Comparison of ENCODE assay signal across 24 cellular contexts in the genomic region with DNA sequence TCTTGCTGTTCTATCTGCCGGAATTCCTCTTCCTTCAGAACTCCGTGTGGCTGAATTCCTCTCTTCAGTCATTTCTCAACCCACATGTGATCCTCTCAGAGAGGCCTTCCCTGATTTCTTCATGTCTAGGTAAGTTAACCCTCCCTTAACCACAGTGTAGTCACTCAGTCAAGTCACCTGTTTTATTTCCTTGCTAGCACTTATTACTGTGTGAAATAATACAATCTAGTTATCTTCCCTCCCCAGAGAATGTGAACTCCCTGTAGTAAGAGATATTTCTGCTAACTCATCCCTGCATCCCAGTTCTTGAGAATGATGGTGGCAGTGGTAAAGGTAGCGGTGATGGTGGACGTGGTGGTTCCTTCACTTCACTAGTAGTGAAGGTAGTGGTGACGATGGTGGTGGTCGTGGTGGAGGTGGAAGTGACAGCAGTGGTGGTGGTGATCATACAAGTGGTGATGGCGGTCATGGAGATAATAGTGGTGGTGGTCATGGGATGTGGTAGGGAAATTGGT. TPM values are rescaled to one million over a fixed set of nuclear protein-coding genes. Genes with fewer than 3 reads are reported as not detected.
"Had no signal": no experiment of that assay in that cellular context is flagged by ENCODE, and none has a peak within 500 bp of the region (broad histone marks: within the 10 kb centered on the region; RNA-seq: fewer than 3 reads in every experiment).

No MANE protein-coding gene starts in this region.

- H3K27me3 Mint-ChIP-seq: activated CD4-positive, alpha-beta T cell treated with anti-CD3 and anti-CD28 coated beads, Interleukin-2, amount 10 ng/mL, durations not matched to agents 24 days and 14 days; T-helper 17 cell had no signal

- H3K9me3 Mint-ChIP-seq: activated naive CD8-positive, alpha-beta T cell treated with anti-CD3 and anti-CD28 coated beads, Interleukin-2, amount 50 U/mL, for 24 hours; activated T-cell treated with anti-CD3 and anti-CD28 coated beads, Interleukin-2, amount 50 U/mL, for 24 hours had no signal

- H3K36me3 Mint-ChIP-seq: activated CD8-positive, alpha-beta memory T cell treated with anti-CD3 and anti-CD28 coated beads, Interleukin-2, amount 10 ng/mL, durations not matched to agents 7 days and 5 days; activated naive CD4-positive, alpha-beta T cell treated with anti-CD3 and anti-CD28 coated beads, Interleukin-2, amount 50 U/mL, for 72 hours; WTC11 had no signal

- ATAC-seq: activated CD8-positive, alpha-beta memory T cell treated with anti-CD3 and anti-CD28 coated beads, Interleukin-2, amount 10 ng/mL, durations not matched to agents 7 days and 5 days; activated naive CD4-positive, alpha-beta T cell treated with anti-CD3 and anti-CD28 coated beads, Interleukin-2, amount 50 U/mL, for 72 hours; activated naive CD8-positive, alpha-beta T cell treated with anti-CD3 and anti-CD28 coated beads, Interleukin-2, amount 50 U/mL, for 24 hours; T-helper 17 cell; WTC11 had no signal

- H3K27ac Mint-ChIP-seq: activated CD4-positive, alpha-beta T cell treated with anti-CD3 and anti-CD28 coated beads, Interleukin-2, amount 10 ng/mL, durations not matched to agents 24 days and 14 days; activated CD8-positive, alpha-beta memory T cell treated with anti-CD3 and anti-CD28 coated beads, Interleukin-2, amount 10 ng/mL, durations not matched to agents 7 days and 5 days; activated naive CD4-positive, alpha-beta T cell treated with anti-CD3 and anti-CD28 coated beads, Interleukin-2, amount 50 U/mL, for 72 hours; activated naive CD8-positive, alpha-beta T cell treated with anti-CD3 and anti-CD28 coated beads, Interleukin-2, amount 50 U/mL, for 24 hours; activated T-cell treated with anti-CD3 and anti-CD28 coated beads, Interleukin-2, amount 50 U/mL, for 24 hours; T-helper 17 cell; WTC11 had no signal

- H3K36me3 ChIP-seq: brain microvascular endothelial cell, cardiac muscle cell, Peyer's patch had no signal

- H3K27ac ChIP-seq: brain microvascular endothelial cell, cardiac muscle cell, Peyer's patch, RWPE1 had no signal

- H3K27me3 ChIP-seq: brain microvascular endothelial cell, cardiac muscle cell, Peyer's patch had no signal

- DNase-seq: activated CD4-positive, alpha-beta T cell treated with anti-CD3 and anti-CD28 coated beads, Interleukin-2, amount 10 ng/mL, durations not matched to agents 24 days and 14 days; activated CD4-positive, alpha-beta T cell treated with anti-CD3 and anti-CD28 coated beads, Interleukin-2, amount 50 U/mL, for 48 hours; activated CD4-positive, CD25-positive, alpha-beta regulatory T cell treated with anti-CD3 and anti-CD28 coated beads, Interleukin-2, amount 50 U/mL, for 72 hours; activated CD8-positive, alpha-beta memory T cell treated with anti-CD3 and anti-CD28 coated beads, Interleukin-2, amount 10 ng/mL, durations not matched to agents 7 days and 5 days; activated effector memory CD4-positive, alpha-beta T cell treated with anti-CD3 and anti-CD28 coated beads, Interleukin-2, amount 50 U/mL, for 16 hours; activated naive CD4-positive, alpha-beta T cell treated with Interleukin-2 at 50 U/mL for 16 hours; activated naive CD8-positive, alpha-beta T cell treated with anti-CD3 and anti-CD28 coated beads, Interleukin-2, amount 50 U/mL, for 24 hours; activated T-cell treated with anti-CD3 and anti-CD28 coated beads, Interleukin-2, amount 50 U/mL, for 24 hours; amygdala; NCI-H1105 treated with DMSO at 0.1 percent for 48 hours; NCI-H1436 treated with DMSO at 0.1 percent for 48 hours; NCI-H187; NCI-H2081 treated with DMSO at 0.1 percent for 48 hours; NCI-H446; Peyer's patch; Right ventricle myocardium superior; T-helper 17 cell; T-helper 9 cell had no signal

- H3K4me3 Mint-ChIP-seq: activated CD4-positive, alpha-beta T cell treated with anti-CD3 and anti-CD28 coated beads, Interleukin-2, amount 10 ng/mL, durations not matched to agents 24 days and 14 days; activated CD8-positive, alpha-beta memory T cell treated with anti-CD3 and anti-CD28 coated beads, Interleukin-2, amount 10 ng/mL, durations not matched to agents 7 days and 5 days; activated naive CD8-positive, alpha-beta T cell treated with anti-CD3 and anti-CD28 coated beads, Interleukin-2, amount 50 U/mL, for 24 hours; activated T-cell treated with anti-CD3 and anti-CD28 coated beads, Interleukin-2, amount 50 U/mL, for 24 hours; T-helper 17 cell; WTC11 had no signal

- H3K9me3 ChIP-seq: Peyer's patch had no signal

- H3K4me1 Mint-ChIP-seq: activated CD4-positive, alpha-beta T cell treated with anti-CD3 and anti-CD28 coated beads, Interleukin-2, amount 10 ng/mL, durations not matched to agents 24 days and 14 days; activated CD8-positive, alpha-beta memory T cell treated with anti-CD3 and anti-CD28 coated beads, Interleukin-2, amount 10 ng/mL, durations not matched to agents 7 days and 5 days; activated naive CD8-positive, alpha-beta T cell treated with anti-CD3 and anti-CD28 coated beads, Interleukin-2, amount 50 U/mL, for 24 hours; T-helper 17 cell; WTC11 had no signal

- H3K4me1 ChIP-seq: Peyer's patch had no signal

- H3K4me3 ChIP-seq: cardiac muscle cell, Peyer's patch had no signal

RNA-seq across cellular contexts. Expression of gene COL6A5, which starts 33.3 kb away (rescaled TPM):
- total RNA-seq: activated CD4-positive, alpha-beta T cell treated with anti-CD3 and anti-CD28 coated beads, Interleukin-2, amount 10 ng/mL, durations not matched to agents 24 days and 14 days; activated naive CD4-positive, alpha-beta T cell treated with anti-CD3 and anti-CD28 coated beads, Interleukin-2, amount 50 U/mL, for 72 hours; cardiac muscle cell; Right ventricle myocardium superior; SK-MEL-5; T-helper 17 cell; WTC11 had no signal
